Comparison of ENCODE assay signal across 9 cellular contexts in genomic region chr19:41521860-41522555, GRCh38. TPM values are rescaled to one million over a fixed set of nuclear protein-coding genes. Genes with fewer than 3 reads are reported as not detected.
A peak's percentile ranks its signal among the peaks of the same experiment; 100 is the strongest.
DNase-seq lines count a peak whose midpoint lies in the region; ATAC-seq, FAIRE-seq and TF ChIP-seq lines count a peak whose summit lies in the region.
"Had no signal": no experiment of that assay in that cellular context is flagged by ENCODE, and none has a peak within 500 bp of the region (broad histone marks: within the 10 kb centered on the region; RNA-seq: fewer than 3 reads in every experiment).

No MANE protein-coding gene starts in this region.

- H3K4me2 ChIP-seq in H1 (ENCODE audit: insufficient read depth in 1 of 2, low read depth in 2 of 2, low read length in 2 of 2) (peak overlapping the region; percentile 7 to 27; a peak in 2 of 4 replicates), skeletal muscle satellite cell (ENCODE audit: low read length) (peak overlapping the region; percentile 33)

- H3K79me1 ChIP-seq in H1 (ENCODE audit: low read depth, low read length) = no peaks in the 10 kb centered on the region

- H3K9me3 ChIP-seq in H1 (ENCODE audit: insufficient read depth in 2 of 2, low read depth in 1 of 2, low read length in 1 of 2) (peaks cover 10 to 11% of the 10 kb centered on the region in 2 experiments), skeletal muscle satellite cell (replicated peaks; ENCODE audit: low read length) (no peaks in the 10 kb centered on the region)

- H3K4me3 Mint-ChIP-seq in activated B cell treated with CpG ODN at 0.5 μM for 24 hours = peak overlapping the region; percentile 85

- H4K20me1 ChIP-seq in H1 (replicated peaks in 1 of 2; ENCODE audit: control insufficient read depth in 1 of 2, insufficient read depth in 2 of 2, low read length in 2 of 2) = no peaks in the 10 kb centered on the region

- no peaks in the 10 kb centered on the region for H3K36me3 Mint-ChIP-seq in activated B cell treated with CpG ODN at 0.5 μM for 24 hours (ENCODE audit: low read depth)

- peaks cover 44% of the 10 kb centered on the region for H3K4me1 Mint-ChIP-seq in activated B cell treated with CpG ODN at 0.5 μM for 24 hours

- no peaks in the 10 kb centered on the region for H3K79me2 ChIP-seq in H1 (ENCODE audit: control insufficient read depth in 1 of 2, insufficient read depth in 2 of 2, low read length in 2 of 2)

- peak overlapping the region; percentile 98 for H3K27ac Mint-ChIP-seq in activated B cell treated with CpG ODN at 0.5 μM for 24 hours

- H3K9me3 Mint-ChIP-seq in activated B cell treated with CpG ODN at 0.5 μM for 24 hours = peaks cover 2% of the 10 kb centered on the region

- H4K8ac ChIP-seq in H1 (ENCODE audit: extremely low read depth, insufficient read depth, low read length) = no peak overlapping the region; the same call in 1 of the 2 replicates

- H3K23ac ChIP-seq in H1 (ENCODE audit: insufficient read length) = no peak overlapping the region

- H3K4me3 ChIP-seq in H1 (ENCODE audit: extremely low read depth in 1 of 4, insufficient read depth in 2 of 4, low read depth in 3 of 4, low read length in 4 of 4) = peak overlapping the region in 2 of 4 experiments; percentile 25 to 26; a peak in 3 of 8 replicates
- H3K4me3 ChIP-seq in skeletal muscle satellite cell (ENCODE audit: low read length) = no peak overlapping the region

- peaks cover 0 to 22% (median 11%) of the 10 kb centered on the region in 4 experiments; a peak in 6 of 7 replicates for H3K27me3 ChIP-seq in H1 (replicated peaks in 1 of 4; ENCODE audit: control insufficient read depth in 3 of 4, extremely low read depth in 1 of 4, insufficient read depth in 3 of 4, low read length in 3 of 4)
- peaks cover 52% of the 10 kb centered on the region for H3K27me3 ChIP-seq in skeletal muscle satellite cell (ENCODE audit: control insufficient read depth, insufficient read depth, low read length)

- H3K9ac ChIP-seq in H1 (replicated peaks in 1 of 4; ENCODE audit: extremely low read depth in 1 of 4, low read depth in 3 of 4, low read length in 3 of 4) = no peak overlapping the region
- H3K9ac ChIP-seq in skeletal muscle satellite cell (ENCODE audit: low read depth, low read length) = no peak overlapping the region

- no peak for FAIRE-seq in H1 (lab: Jason Lieb, UNC)

- no peaks in the 10 kb centered on the region for H3K23me2 ChIP-seq in H1 (ENCODE audit: low read depth, low read length)

- no peak for TF ChIP-seq POLR2A in H1 (IDR thresholded peaks at IDR 0.05; ENCODE audit: control extremely low read depth in 1 of 2, low read depth in 2 of 2, low read length in 2 of 2)

- H3K27ac ChIP-seq in H1 (ENCODE audit: low read depth, low read length) = no peak overlapping the region
- H3K27ac ChIP-seq: C4-2B had no signal

- TF ChIP-seq EP300 in H1 (IDR thresholded peaks at IDR 0.05; ENCODE audit: borderline replicate concordance in 1 of 2, low read depth in 2 of 2, low read length in 2 of 2) = no peak

- H3K27me3 Mint-ChIP-seq in activated B cell treated with CpG ODN at 0.5 μM for 24 hours = no peaks in the 10 kb centered on the region

- no peak overlapping the region for H2BK120ac ChIP-seq in H1 (replicated peaks; ENCODE audit: low read depth, low read length)

- no peak overlapping the region for H4K5ac ChIP-seq in H1 (ENCODE audit: insufficient read length, low read depth, low read length)

- DNase-seq in activated T-cell treated with anti-CD3 and anti-CD28 coated beads for 1 hour (ENCODE audit: low read depth) (peak; percentile 30), activated T-cell treated with anti-CD3 and anti-CD28 coated beads for 4 hours (no peak), activated B cell treated with CpG ODN at 0.5 μM for 24 hours (peak; percentile 59), H1 (ENCODE audit: low read depth in 1 of 2, low spot score in 2 of 2) (peak in 1 of 2 experiments; percentile 56), NCI-H146 (lab: John Stamatoyannopoulos, UW) (no peak), NCI-H524 treated with DMSO at 0.1 percent for 48 hours (lab: John Stamatoyannopoulos, UW) (no peak)

- H2BK20ac ChIP-seq in H1 (ENCODE audit: low read length) = no peak overlapping the region

- peak; percentile 43 for ATAC-seq in activated B cell treated with CpG ODN at 0.5 μM for 24 hours (ENCODE audit: low read depth)
- no peak for ATAC-seq in GM21717 (IDR thresholded peaks at IDR 0.05; ENCODE audit: unreplicated experiment)

- H3K18ac ChIP-seq in H1 (ENCODE audit: extremely low read depth, low read length) = no peak overlapping the region

- POLR2A ChIA-PET in activated B cell treated with CpG ODN at 0.5 μM for 24 hours (lab: Charles Lee) (interaction anchor here (0.8 to 2.5 kb wide), 13 partner anchors 9 to 82 kb away, joined by 3 to 48 read pairs (median 4); partner anchors contain the start of genes CEACAM21 and DMAC2), H1 (lab: Charles Lee; ENCODE audit: partially characterized antibody) (no interaction called here)

- H3K4me1 ChIP-seq in H1 (replicated peaks in 1 of 4; ENCODE audit: control insufficient read depth in 3 of 4, insufficient read depth in 4 of 4, low read length in 3 of 4) = no peaks in the 10 kb centered on the region
- no peaks in the 10 kb centered on the region for H3K4me1 ChIP-seq in skeletal muscle satellite cell (ENCODE audit: control insufficient read depth, insufficient read depth, low read length)

- no peak overlapping the region for H2AK5ac ChIP-seq in H1 (ENCODE audit: low read depth, low read length)

- intact Hi-C loops in activated B cell treated with CpG ODN at 0.5 μM for 24 hours (cut with micrococcal nuclease) = loop anchor here (1.0 to 2.0 kb wide), 4 partner anchors 9 to 41 kb away; no protein-coding TSS in a partner anchor

- WGBS in H1 (ENCODE audit: extremely low coverage in 1 of 2, insufficient coverage in 1 of 2, insufficient read length in 1 of 2, insufficient replicate concordance in 2 of 2, low coverage in 1 of 2, low lambda C conversion rate in 2 of 2, missing lambda C conversion rate in 1 of 2), 2 experiments = 75% methylated on average over 36 of the region's 58 CpGs; no CpG with 5 or more reads in 1 of the 2 experiments

- H3K56ac ChIP-seq in H1 (replicated peaks; ENCODE audit: insufficient read length, low read depth, low read length) = no peak overlapping the region

- H3K14ac ChIP-seq in H1 (ENCODE audit: insufficient read length) = no peak overlapping the region

- TF ChIP-seq RAD21 in H1 (IDR thresholded peaks at IDR 0.05 in 1 of 2, conservative IDR thresholded peaks at IDR 0.05 in 1 of 2; ENCODE audit: low read depth in 2 of 2, low read length in 2 of 2) = no peak

- H2BK15ac ChIP-seq in H1 (ENCODE audit: low read length) = no peak overlapping the region

- TF ChIP-seq CTCF in activated B cell treated with CpG ODN at 0.5 μM for 24 hours (IDR thresholded peaks at IDR 0.05) (no peak), H1 (IDR thresholded peaks at IDR 0.05; ENCODE audit: control extremely low read depth in 1 of 3, insufficient read depth in 1 of 3, low read depth in 1 of 3, low read length in 3 of 3) (no peak)

- no peaks in the 10 kb centered on the region for H3K36me3 ChIP-seq in H1 (ENCODE audit: control insufficient read depth in 2 of 4, insufficient read depth in 4 of 4, low read length in 3 of 4)
- no peaks in the 10 kb centered on the region for H3K36me3 ChIP-seq in skeletal muscle satellite cell (ENCODE audit: insufficient read depth, low read length)

- CTCF ChIA-PET in activated B cell treated with CpG ODN at 0.5 μM for 24 hours (lab: Charles Lee) (interaction anchor here (0.6 to 1.2 kb wide), 5 partner anchors 10 to 73 kb away, joined by 3 to 7 read pairs (median 4); no protein-coding TSS in a partner anchor), H1 (lab: Charles Lee; ENCODE audit: partially characterized antibody) (no interaction called here)

- no peak overlapping the region for H2AFZ ChIP-seq in H1 (ENCODE audit: low read length)

- H2BK12ac ChIP-seq in H1 (ENCODE audit: low read depth, low read length) = no peak overlapping the region

- no peak overlapping the region for H4K91ac ChIP-seq in H1 (replicated peaks; ENCODE audit: insufficient read length, low read length)

- H2BK5ac ChIP-seq in H1 (ENCODE audit: low read depth, low read length) = no peak overlapping the region

- H3K4ac ChIP-seq in H1 (replicated peaks; ENCODE audit: insufficient read length, low read depth, low read length) = no peak overlapping the region

TF ChIP-seq in H1, 55 proteins besides CTCF, POLR2A, EP300 and RAD21:
- no peak for TF ChIP-seq CBX5 (IDR thresholded peaks at IDR 0.05; ENCODE audit: low read depth, low read length)
- no peak for TF ChIP-seq SIX5 (IDR thresholded peaks at IDR 0.05; ENCODE audit: low read depth, low read length)
- TF ChIP-seq TEAD4 (IDR thresholded peaks at IDR 0.05; ENCODE audit: low read depth, low read length) = no peak

RNA-seq across cellular contexts. Expression of gene CEACAM21, which starts 54.0 kb away (rescaled TPM):
- 11.7 and 12.0 TPM in 2 replicates for total RNA-seq in activated B cell treated with CpG ODN at 0.5 μM for 24 hours
- not detected in 2 replicates for total RNA-seq in H1 (2021; fragmentation: NEBNext Ultra II Directional; extraction: Animal tissue kit (Norgen Biotek cat#: 25700))
- polyA plus RNA-seq in H1 (2011; rRNA removed) = 0.06 TPM in 1 of 2 replicates, not detected in the other
- not detected for polyA plus RNA-seq in H1 (2011; cell fraction: cytosol; rRNA removed)
- not detected for polyA plus RNA-seq in H1 (2011; cell fraction: nucleus; rRNA removed)
- 0.20 to 0.36 TPM in 2 of 4 replicates, not detected in the others for polyA plus RNA-seq in H1 (2012, experiment 1 of 2)
- polyA plus RNA-seq in H1 (2012, experiment 2 of 2) = not detected
- 0.12 TPM for polyA plus RNA-seq in H1 (2013, experiment 1 of 2)
- polyA plus RNA-seq in H1 (2013, experiment 2 of 2) = 0.11 TPM
- not detected in 2 replicates for polyA minus RNA-seq in H1 (2011; rRNA and poly(A)+ RNA removed)
- not detected for polyA minus RNA-seq in H1 (2011; cell fraction: cytosol; rRNA and poly(A)+ RNA removed)
- not detected for polyA minus RNA-seq in H1 (2011; cell fraction: nucleus; rRNA and poly(A)+ RNA removed)
- not detected in 2 replicates for total RNA-seq in skeletal muscle satellite cell (2012; rRNA removed)

Comparison
In these comparisons a context has a peak if more than half of its experiments do, and no peak if none do; other contexts are left out.
1. DNase-seq: peak in activated T-cell treated with anti-CD3 and anti-CD28 coated beads for 1 hour (single experiment) and activated B cell treated with CpG ODN at 0.5 μM for 24 hours (single experiment); none in activated T-cell treated with anti-CD3 and anti-CD28 coated beads for 4 hours (single experiment), NCI-H146 (single experiment) and NCI-H524 treated with DMSO at 0.1 percent for 48 hours (single experiment).